26 cellular contexts compared by ENCODE assay signal in the genomic region with DNA sequence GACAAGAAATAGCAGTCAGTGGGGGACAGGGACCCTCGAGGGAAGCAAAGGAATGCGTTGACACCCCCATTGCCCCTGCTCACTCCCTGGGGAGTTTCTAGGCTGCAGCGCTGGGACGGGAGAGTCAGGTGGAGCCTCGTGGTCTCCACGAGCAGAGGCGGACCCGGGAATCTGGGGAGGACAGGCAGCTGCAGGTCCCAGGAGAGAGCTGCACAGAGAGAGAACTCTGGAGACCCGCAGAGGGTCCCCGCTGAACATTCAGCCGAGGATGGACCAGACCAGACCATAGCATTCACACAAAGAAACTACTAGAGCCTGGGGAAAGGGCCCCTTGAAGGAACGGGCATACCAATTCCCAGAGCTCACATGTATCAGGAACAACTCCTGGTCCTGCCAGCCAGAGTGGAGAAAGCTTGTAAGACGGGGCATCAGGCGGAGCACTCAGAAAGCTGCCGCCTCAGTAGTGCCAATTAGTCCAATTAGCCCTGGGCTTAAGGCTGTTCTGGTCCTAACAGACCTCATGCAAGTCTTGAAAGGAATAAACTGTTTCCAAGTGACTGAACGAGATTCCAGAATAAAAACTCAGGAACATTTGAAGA.
"Had no signal": no experiment of that assay in that cellular context is flagged by ENCODE, and none has a peak within 500 bp of the region (broad histone marks: within the 10 kb centered on the region; RNA-seq: fewer than 3 reads in every experiment).

No MANE protein-coding gene starts in this region.

- H3K4me3 ChIP-seq: neural progenitor cell, ovary, psoas muscle, right lobe of liver, sigmoid colon, stomach, thoracic aorta, thyroid gland, tibial nerve, upper lobe of left lung, vagina had no signal

- H3K27me3 Mint-ChIP-seq: progenitor cell of endocrine pancreas; stimulated activated naive B cell treated with anti-CD40 and anti-IgM and Interleukin-4, amounts not matched to agents 10 μg/mL and 1 μg/mL and 100 μg/mL, for 72 hours; stimulated activated naive CD8-positive, alpha-beta T cell treated with anti-CD3 and anti-CD28 coated beads, Interleukin-15, Interleukin-2, amounts not matched to agents 100 ng/mL and 50 ng/mL, for 24 hours had no signal

- H3K27me3 ChIP-seq: neural progenitor cell, ovary, right lobe of liver, sigmoid colon, stomach, thyroid gland, tibial nerve, upper lobe of left lung, vagina had no signal

- H3K36me3 Mint-ChIP-seq: stimulated activated effector memory CD8-positive, alpha-beta T cell treated with anti-CD3 and anti-CD28 coated beads, Interleukin-12 subunit alpha, Interleukin-12 subunit beta, amount 100 ng/mL, for 72 hours; stimulated activated naive B cell treated with anti-CD40 and anti-IgM and Interleukin-4, amounts not matched to agents 10 μg/mL and 1 μg/mL and 100 μg/mL, for 72 hours had no signal

- H3K27ac ChIP-seq: neural progenitor cell, ovary, parathyroid adenoma, psoas muscle, right lobe of liver, sigmoid colon, stomach, thoracic aorta, thyroid gland, tibial nerve, upper lobe of left lung, vagina had no signal

- ATAC-seq: psoas muscle; right cardiac atrium; right lobe of liver; stimulated activated effector memory CD8-positive, alpha-beta T cell treated with anti-CD3 and anti-CD28 coated beads, Interleukin-12 subunit alpha, Interleukin-12 subunit beta, amount 100 ng/mL, for 72 hours; stimulated activated naive B cell treated with anti-CD40 and anti-IgM and Interleukin-4, amounts not matched to agents 10 μg/mL and 1 μg/mL and 100 μg/mL, for 72 hours had no signal

- DNase-seq: occipital lobe; ovary; psoas muscle; right cardiac atrium; sigmoid colon; small intestine; stimulated activated CD4-positive, alpha-beta T cell treated with anti-CD3 and anti-CD28 coated beads, Interleukin-15, amount 100 ng/mL, for 24 hours; stimulated activated CD4-positive, alpha-beta T cell treated with anti-CD3 and anti-CD28 coated beads, Interleukin-2, amount 100 ng/mL, for 24 hours; stimulated activated CD4-positive, alpha-beta T cell treated with anti-CD3 and anti-CD28 coated beads, Interleukin-2, amount 100 ng/mL, for 48 hours; stimulated activated CD4-positive, alpha-beta T cell treated with anti-CD3 and anti-CD28 coated beads, Interleukin-4, amount 100 ng/mL, for 24 hours; stimulated activated naive B cell treated with anti-CD40 and anti-IgM and Interleukin-4, amounts not matched to agents 10 μg/mL and 1 μg/mL and 100 μg/mL, for 72 hours; stimulated activated naive CD4-positive, alpha-beta T cell treated with Interleukin-2 at 50 U/mL for 16 hours; stomach; thyroid gland; trophoblast cell; upper lobe of left lung had no signal

- H3K27ac Mint-ChIP-seq: nephron; neural progenitor cell; progenitor cell of endocrine pancreas; stimulated activated effector memory CD8-positive, alpha-beta T cell treated with anti-CD3 and anti-CD28 coated beads, Interleukin-12 subunit alpha, Interleukin-12 subunit beta, amount 100 ng/mL, for 72 hours; stimulated activated naive B cell treated with anti-CD40 and anti-IgM and Interleukin-4, amounts not matched to agents 10 μg/mL and 1 μg/mL and 100 μg/mL, for 72 hours; stimulated activated naive CD8-positive, alpha-beta T cell treated with anti-CD3 and anti-CD28 coated beads, Interleukin-15, Interleukin-2, amounts not matched to agents 100 ng/mL and 50 ng/mL, for 24 hours had no signal

- H3K4me1 Mint-ChIP-seq: nephron; neural progenitor cell; stimulated activated effector memory CD8-positive, alpha-beta T cell treated with anti-CD3 and anti-CD28 coated beads, Interleukin-12 subunit alpha, Interleukin-12 subunit beta, amount 100 ng/mL, for 72 hours; stimulated activated naive B cell treated with anti-CD40 and anti-IgM and Interleukin-4, amounts not matched to agents 10 μg/mL and 1 μg/mL and 100 μg/mL, for 72 hours had no signal

- H3K4me3 Mint-ChIP-seq: nephron; neural progenitor cell; stimulated activated effector memory CD8-positive, alpha-beta T cell treated with anti-CD3 and anti-CD28 coated beads, Interleukin-12 subunit alpha, Interleukin-12 subunit beta, amount 100 ng/mL, for 72 hours; stimulated activated naive B cell treated with anti-CD40 and anti-IgM and Interleukin-4, amounts not matched to agents 10 μg/mL and 1 μg/mL and 100 μg/mL, for 72 hours; stimulated activated naive CD8-positive, alpha-beta T cell treated with anti-CD3 and anti-CD28 coated beads, Interleukin-15, Interleukin-2, amounts not matched to agents 100 ng/mL and 50 ng/mL, for 24 hours had no signal
